Comparison of ENCODE assay signal across 10 cellular contexts in the genomic region with DNA sequence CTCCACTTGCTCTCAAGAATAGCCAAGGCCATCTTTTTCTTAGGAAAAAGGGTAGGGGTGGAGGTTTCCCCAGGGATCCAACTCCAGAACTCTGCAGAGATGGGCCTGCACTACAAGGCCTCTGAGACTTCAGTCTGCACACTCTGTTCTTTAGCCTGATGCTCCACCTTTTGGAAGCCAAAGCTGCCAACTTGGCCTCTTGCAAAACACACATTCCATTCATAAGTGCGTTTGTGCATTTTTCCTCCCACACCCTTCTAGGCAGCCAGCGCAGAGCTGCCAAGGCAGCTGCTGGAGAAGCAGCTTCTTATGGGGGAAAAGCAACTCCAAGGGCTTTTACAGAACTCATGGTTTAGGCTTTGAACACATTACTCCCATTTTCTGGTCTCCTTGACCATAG. TPM values are rescaled to one million over a fixed set of nuclear protein-coding genes. Genes with fewer than 3 reads are reported as not detected.
DNase-seq lines count a peak whose midpoint lies in the region; ATAC-seq and TF ChIP-seq lines count a peak whose summit lies in the region.
"Had no signal": no experiment of that assay in that cellular context is flagged by ENCODE, and none has a peak within 500 bp of the region (broad histone marks: within the 10 kb centered on the region; RNA-seq: fewer than 3 reads in every experiment).

No MANE protein-coding gene starts in this region.

- H3K4me3 ChIP-seq in esophagus squamous epithelium = no peak overlapping the region
- no peak overlapping the region for H3K4me3 ChIP-seq in mucosa of stomach (ENCODE audit: low read length)
- H3K4me3 ChIP-seq in aorta (ENCODE audit: low read length in 2 of 2) = no peak overlapping the region
- H3K4me3 ChIP-seq: BLaER1 had no signal

- H3K27me3 ChIP-seq in esophagus squamous epithelium (no peaks in the 10 kb centered on the region), mucosa of stomach (ENCODE audit: control insufficient read depth, insufficient read depth, low read length) (no peaks in the 10 kb centered on the region), aorta (ENCODE audit: control insufficient read depth in 1 of 2, insufficient read depth in 2 of 2, low read length in 1 of 2) (no peaks in the 10 kb centered on the region)
- H3K27me3 ChIP-seq: BLaER1 had no signal

- peak; percentile 91 for DNase-seq in Right ventricle myocardium inferior (ENCODE audit: missing footprints)
- no peak for DNase-seq in cardiac septum (ENCODE audit: low spot score)
- DNase-seq in esophagus squamous epithelium (lab: John Stamatoyannopoulos, UW) = no peak
- DNase-seq in aorta = peak; percentile 86 to 90
- no peak for DNase-seq in retina
- DNase-seq in NOMO-1 treated with dmso at 0.1 percent for 144 hours (lab: John Stamatoyannopoulos, UW; ENCODE audit: unreplicated experiment) = no peak
- no peak for DNase-seq in NOMO-1 treated with DMSO at 0.1 percent for 48 hours (lab: John Stamatoyannopoulos, UW; ENCODE audit: unreplicated experiment)
- DNase-seq: H7 had no signal

- H3K27ac ChIP-seq in esophagus squamous epithelium (peak overlapping the region; percentile 58 to 87 (median 84)), aorta (ENCODE audit: low read depth in 1 of 2, low read length in 2 of 2) (peak overlapping the region; percentile 92 to 100)
- H3K27ac ChIP-seq: BLaER1 had no signal

- ATAC-seq in Right ventricle myocardium inferior = peak; percentile 96
- ATAC-seq in aorta (ENCODE audit: low FRiP score) = peak; percentile 90

- intact Hi-C loops in Right ventricle myocardium inferior (cut with DNase I) = loop anchor here (1.0 to 5.0 kb wide), 4 partner anchors 45 to 306 kb away; partner anchors contain the start of genes DCUN1D3, ERI2, LDAF1 and LYRM1
- intact Hi-C loops in cardiac septum (cut with DNase I) = loop anchor here (1.0 to 10.0 kb wide), 3 partner anchors 44 to 303 kb away; partner anchors contain the start of genes DCUN1D3, DNAH3, ERI2 and LDAF1
- intact Hi-C loops in esophagus squamous epithelium (cut with DNase I) = loop anchor here (10.0 kb wide), 1 partner anchor 63 kb away; no protein-coding TSS in a partner anchor
- intact Hi-C loops in aorta (cut with DNase I) = loop anchor here (2.0 to 10.0 kb wide), 8 partner anchors 46 to 453 kb away; no protein-coding TSS in a partner anchor

- TF ChIP-seq CTCF in esophagus squamous epithelium (IDR thresholded peaks at IDR 0.05) = peak in 1 of 6 experiments; percentile 22

- H3K9me3 ChIP-seq in esophagus squamous epithelium = no peaks in the 10 kb centered on the region
- H3K9me3 ChIP-seq in mucosa of stomach (ENCODE audit: control insufficient read depth, low read length) = no peaks in the 10 kb centered on the region
- no peaks in the 10 kb centered on the region for H3K9me3 ChIP-seq in aorta (ENCODE audit: control insufficient read depth, low read length)

- H3K36me3 ChIP-seq in esophagus squamous epithelium (peaks cover 0 to 25% (median 0%) of the 10 kb centered on the region in 3 donors), mucosa of stomach (ENCODE audit: control insufficient read depth, insufficient read depth, low read length) (no peaks in the 10 kb centered on the region), aorta (ENCODE audit: control insufficient read depth in 1 of 2, insufficient read depth in 2 of 2, low read length in 1 of 2) (peaks cover 0 to 3% of the 10 kb centered on the region in 2 donors)

- H3K4me1 ChIP-seq in esophagus squamous epithelium = peaks cover 15 to 48% (median 25%) of the 10 kb centered on the region in 3 donors
- peaks cover 24% of the 10 kb centered on the region for H3K4me1 ChIP-seq in mucosa of stomach (ENCODE audit: control insufficient read depth, insufficient read depth, low read length)
- peaks cover 10 to 16% of the 10 kb centered on the region in 2 donors for H3K4me1 ChIP-seq in aorta (ENCODE audit: control insufficient read depth in 1 of 2, insufficient read depth in 2 of 2, low read length in 2 of 2)

- 21 to 41% methylated on average over 2 of the region's 2 CpGs for WGBS in esophagus squamous epithelium, 2 donors
- 6 to 16% methylated on average over 2 of the region's 2 CpGs for WGBS in aorta, 2 donors

- peak in 1 of 4 donors; percentile 29 for TF ChIP-seq POLR2A in esophagus squamous epithelium (IDR thresholded peaks at IDR 0.05)

- H3K9ac ChIP-seq in mucosa of stomach (ENCODE audit: low read length) = peak overlapping the region; percentile 13
- H3K9ac ChIP-seq: BLaER1 had no signal

RNA-seq across cellular contexts. Expression of gene REXO5, which starts 45.3 kb away (rescaled TPM):
- total RNA-seq in Right ventricle myocardium inferior (5.8 TPM), cardiac septum (3.0 TPM), esophagus squamous epithelium (1 to 10 TPM in 3 of 4 donors, under 1 TPM in 1; 0.49 to 3.2 (median 2.7) TPM), aorta (1 to 10 TPM; 1.1 to 3.0 TPM)
- 1 to 10 TPM in 1 of 2 donors, under 1 TPM in 1; 0.88 to 2.2 TPM for polyA plus RNA-seq in aorta

RNA-seq across cellular contexts. Expression of gene ERI2, which starts 45.3 kb away (rescaled TPM):
- total RNA-seq in Right ventricle myocardium inferior (9.1 TPM), cardiac septum (9.8 TPM), esophagus squamous epithelium (10 to 100 TPM; 12.5 to 20.0 (median 19.0) TPM), aorta (10 to 100 TPM in 1 of 2 donors, 1 to 10 TPM in 1; 6.7 to 14.3 TPM)
- 10 to 100 TPM; 12.7 to 14.3 TPM for polyA plus RNA-seq in aorta

RNA-seq across cellular contexts. Expression of gene DCUN1D3, which starts 48.6 kb away (rescaled TPM):
- total RNA-seq in Right ventricle myocardium inferior = 15.8 TPM
- 10.0 TPM for total RNA-seq in cardiac septum
- total RNA-seq in esophagus squamous epithelium = 10 to 100 TPM; 14.5 to 37.2 (median 19.4) TPM
- total RNA-seq in aorta = 10 to 100 TPM; 29.5 to 54.5 TPM
- 1 to 10 TPM; 3.9 to 4.1 TPM for polyA plus RNA-seq in aorta

RNA-seq across cellular contexts. Expression of gene LYRM1, which starts 49.0 kb away (rescaled TPM):
- total RNA-seq in Right ventricle myocardium inferior (58.1 TPM), cardiac septum (37.7 TPM), esophagus squamous epithelium (10 to 100 TPM; 21.9 to 37.9 (median 34.3) TPM), aorta (10 to 100 TPM; 18.1 to 24.3 TPM)
- polyA plus RNA-seq in aorta = 10 to 100 TPM; 27.3 to 44.2 TPM

Comparison
In these comparisons a context has a peak if more than half of its experiments do, and no peak if none do; other contexts are left out.
1. DNase-seq: peak in Right ventricle myocardium inferior (single experiment) and aorta (2 of 2); none in cardiac septum (single experiment), esophagus squamous epithelium (single experiment), retina (single experiment), NOMO-1 treated with dmso at 0.1 percent for 144 hours (single experiment) and NOMO-1 treated with DMSO at 0.1 percent for 48 hours (single experiment).